ENCODE assay signal across 22 cellular contexts in genomic region chr7:116449950-116450349, GRCh38. TPM values are rescaled to one million over a fixed set of nuclear protein-coding genes. Genes with fewer than 3 reads are reported as not detected.
DNase-seq lines count a peak whose midpoint lies in the region; ATAC-seq and TF ChIP-seq lines count a peak whose summit lies in the region.
"Had no signal": no experiment of that assay in that cellular context is flagged by ENCODE, and none has a peak within 500 bp of the region (broad histone marks: within the 10 kb centered on the region; RNA-seq: fewer than 3 reads in every experiment).

No MANE protein-coding gene starts in this region.

- ATAC-seq in HCT116: no peak

- no peak overlapping the region for H3K18ac ChIP-seq in trophoblast cell (ENCODE audit: low read length)

- no peak for TF ChIP-seq POLR2A in HCT116 (IDR thresholded peaks at IDR 0.05; ENCODE audit: borderline replicate concordance, extremely low read depth, insufficient read depth, insufficient read length)

- no peak overlapping the region for H3K4ac ChIP-seq in trophoblast cell (ENCODE audit: low read depth, low read length)

- H4K20me1 ChIP-seq in HCT116 (ENCODE audit: insufficient read depth): no peaks in the 10 kb centered on the region

- TF ChIP-seq CTCF in HCT116 (IDR thresholded peaks at IDR 0.05 in 2 of 3, conservative IDR thresholded peaks at IDR 0.05 in 1 of 3; ENCODE audit: borderline replicate concordance in 1 of 3, insufficient read depth in 1 of 3, low read depth in 2 of 3, low read length in 2 of 3): no peak
- no peak for TF ChIP-seq CTCF in astrocyte of the cerebellum (IDR thresholded peaks at IDR 0.05; ENCODE audit: low read depth, low read length, missing control alignments)
- TF ChIP-seq CTCF in left ventricle myocardium inferior (IDR thresholded peaks at IDR 0.05; ENCODE audit: borderline replicate concordance): no peak

- no peak overlapping the region for H2BK5ac ChIP-seq in trophoblast cell (ENCODE audit: low read depth, low read length, poor library complexity)

- H3K27me3 ChIP-seq in HCT116 (ENCODE audit: insufficient read depth, low read length) (no peaks in the 10 kb centered on the region), left ventricle myocardium inferior (ENCODE audit: low read depth) (no peaks in the 10 kb centered on the region), stomach smooth muscle (ENCODE audit: control insufficient read depth in 1 of 2, insufficient read depth in 2 of 2, low read length in 2 of 2) (no peaks in the 10 kb centered on the region), trophoblast cell (ENCODE audit: insufficient read depth, low read length) (no peaks in the 10 kb centered on the region)
- H3K27me3 ChIP-seq: stomach had no signal

- RAD21 ChIA-PET in HCT116 (lab: Charles Lee; ENCODE audit: low non-redundant PET in 1 of 2, low total read pairs in 2 of 2, uncharacterized antibody in 2 of 2, unreplicated experiment in 2 of 2): interaction anchor here in 1 of 2 experiments (0.6 to 0.7 kb wide), 2 partner anchors 78 to 190 kb away, joined by 3 to 4 read pairs; no protein-coding TSS in a partner anchor

- POLR2A ChIA-PET in HCT116 (lab: Charles Lee): interaction anchor here (0.7 to 1.0 kb wide), 2 partner anchors 67 to 78 kb away, joined by 3 read pairs; no protein-coding TSS in a partner anchor

- no peak overlapping the region for H4K12ac ChIP-seq in trophoblast cell (ENCODE audit: low read depth, low read length)

- H3K4me1 ChIP-seq in HCT116 (ENCODE audit: control insufficient read depth in 1 of 2, insufficient read depth in 2 of 2, low read length in 2 of 2): peaks cover 35 to 89% of the 10 kb centered on the region in 2 experiments
- H3K4me1 ChIP-seq in left ventricle myocardium inferior: peaks cover 67% of the 10 kb centered on the region
- peaks cover 3% of the 10 kb centered on the region for H3K4me1 ChIP-seq in stomach smooth muscle (ENCODE audit: control insufficient read depth, insufficient read depth, low read length)
- no peaks in the 10 kb centered on the region for H3K4me1 ChIP-seq in trophoblast cell (ENCODE audit: control insufficient read depth in 1 of 2, insufficient read depth in 2 of 2, low read length in 2 of 2)

- no peaks in the 10 kb centered on the region for H3K9me2 ChIP-seq in HCT116 (ENCODE audit: insufficient read depth)

- no peak for TF ChIP-seq RAD21 in HCT116 (IDR thresholded peaks at IDR 0.05; ENCODE audit: low read depth)

- H3K4me2 ChIP-seq in HCT116 (ENCODE audit: low read length): no peak overlapping the region
- no peak overlapping the region for H3K4me2 ChIP-seq in trophoblast cell (ENCODE audit: low read length)
- H3K4me2 ChIP-seq: smooth muscle cell had no signal

- no peak overlapping the region for H2BK12ac ChIP-seq in trophoblast cell (ENCODE audit: low read length)

- no CpG with 5 or more reads among the region's 4 CpGs for WGBS in trophoblast cell (ENCODE audit: extremely low coverage, insufficient coverage, insufficient read length)

- no peak overlapping the region for H3K14ac ChIP-seq in trophoblast cell (ENCODE audit: low read length)

- intact Hi-C loops in HCT116 (cut with micrococcal nuclease) (no loop called here), left ventricle myocardium inferior (cut with micrococcal nuclease) (loop anchor here (10.0 kb wide), 1 partner anchor 45 kb away; the partner anchor contains the start of gene CAV2)

- H3K27ac ChIP-seq in HCT116 (ENCODE audit: low read depth, low read length) (peak overlapping the region; percentile 36; the same call in 1 of the 2 replicates), left ventricle myocardium inferior (replicated peaks) (peak overlapping the region; percentile 74), stomach smooth muscle (ENCODE audit: low read length) (peak overlapping the region; percentile 63), trophoblast cell (ENCODE audit: low read depth, low read length) (no peak overlapping the region)

- H3K79me2 ChIP-seq in HCT116 (ENCODE audit: insufficient read depth, low read length) (peaks cover 13% of the 10 kb centered on the region), trophoblast cell (ENCODE audit: control insufficient read depth, insufficient read depth, low read length, poor library complexity) (no peaks in the 10 kb centered on the region)

- CTCF ChIA-PET in HCT116 (lab: Charles Lee): no interaction called here

- DNase-seq in HCT116 (ENCODE audit: low read depth, low spot score) (no peak), astrocyte of the cerebellum (ENCODE audit: low read depth) (peak; percentile 28), left ventricle myocardium inferior (no peak), T-helper 2 cell (no peak), activated T-cell treated with anti-CD3 and anti-CD28 coated beads for 4 hours (no peak), NCI-H526 treated with DMSO at 0.1 percent for 48 hours (lab: John Stamatoyannopoulos, UW) (no peak), trophoblast cell (no peak)
- DNase-seq: activated CD4-positive, alpha-beta T cell treated with anti-CD3 and anti-CD28 coated beads for 1 hour; activated CD8-positive, alpha-beta memory T cell treated with anti-CD3 and anti-CD28 coated beads for 24 hours; activated naive CD8-positive, alpha-beta T cell treated with anti-CD3 and anti-CD28 coated beads for 36 hours; DMS 273 treated with DMSO at 0.1 percent for 48 hours; kidney glomerular epithelial cell; NCI-H1105 treated with DMSO at 0.1 percent for 48 hours; NCI-H2081; NCI-H446 treated with DMSO at 0.1 percent for 48 hours; posterior cingulate gyrus; RPMI8226; stimulated activated CD4-positive, alpha-beta T cell treated with anti-CD3 and anti-CD28 coated beads, Interleukin-4, amount 100 ng/mL, for 24 hours; stomach had no signal

- no peaks in the 10 kb centered on the region for H3K79me1 ChIP-seq in trophoblast cell (ENCODE audit: low read length)

- H4K8ac ChIP-seq in trophoblast cell (ENCODE audit: low read depth, low read length): no peak overlapping the region

- H3K9me3 ChIP-seq in HCT116 (ENCODE audit: control insufficient read depth in 1 of 2, insufficient read depth in 1 of 2, low read depth in 1 of 2, low read length in 2 of 2) (no peaks in the 10 kb centered on the region), left ventricle myocardium inferior (replicated peaks) (no peaks in the 10 kb centered on the region), stomach smooth muscle (ENCODE audit: control insufficient read depth in 2 of 2, low read length in 2 of 2) (no peaks in the 10 kb centered on the region), trophoblast cell (ENCODE audit: insufficient read depth, low read depth, low read length) (no peaks in the 10 kb centered on the region)
- H3K9me3 ChIP-seq: stomach had no signal

- in situ Hi-C loops in astrocyte of the cerebellum (cut with HindIII; ENCODE audit: low sequenced_read_pairs): loop anchor here (5.0 kb wide), 1 partner anchor 32 kb away; no protein-coding TSS in a partner anchor

- no peak overlapping the region for H3K23ac ChIP-seq in trophoblast cell (ENCODE audit: low read length)

- H4K91ac ChIP-seq in trophoblast cell (ENCODE audit: low read depth, low read length): no peak overlapping the region

- H2AK5ac ChIP-seq in trophoblast cell (ENCODE audit: low read length): no peak overlapping the region

- H3K4me3 ChIP-seq in HCT116 (replicated peaks in 1 of 2; ENCODE audit: low read depth in 1 of 2, low read length in 2 of 2) (no peak overlapping the region), astrocyte of the cerebellum (ENCODE audit: low read depth, low read length) (no peak overlapping the region), left ventricle myocardium inferior (no peak overlapping the region), stomach smooth muscle (ENCODE audit: low read length in 2 of 2) (no peak overlapping the region), trophoblast cell (ENCODE audit: low read depth, low read length) (no peak overlapping the region)
- H3K4me3 ChIP-seq: smooth muscle cell, stomach had no signal

- no peak overlapping the region for H2BK120ac ChIP-seq in trophoblast cell (ENCODE audit: insufficient read depth, low read length, poor library complexity)

- H3K9ac ChIP-seq in HCT116 (ENCODE audit: low read length) (no peak overlapping the region), stomach smooth muscle (ENCODE audit: low read length in 2 of 2) (no peak overlapping the region), trophoblast cell (ENCODE audit: low read length) (no peak overlapping the region)

- H2AFZ ChIP-seq in HCT116 (ENCODE audit: low read depth, low read length, poor library complexity, severe bottlenecking) (no peak overlapping the region), trophoblast cell (ENCODE audit: insufficient read depth, low read length, poor library complexity) (no peak overlapping the region)

- 0 out of 4 replicates have a peak, but pooled peaks cover 0 to 4% of the 10 kb centered on the region in 2 experiments for H3K36me3 ChIP-seq in HCT116 (ENCODE audit: control insufficient read depth in 1 of 2, insufficient read depth in 2 of 2, low read length in 2 of 2)
- H3K36me3 ChIP-seq in left ventricle myocardium inferior: no peaks in the 10 kb centered on the region
- H3K36me3 ChIP-seq in stomach smooth muscle (ENCODE audit: control insufficient read depth in 2 of 2, insufficient read depth in 2 of 2, low read length in 2 of 2): no peaks in the 10 kb centered on the region
- no peaks in the 10 kb centered on the region for H3K36me3 ChIP-seq in trophoblast cell (ENCODE audit: control insufficient read depth in 1 of 2, insufficient read depth in 2 of 2, low read length in 2 of 2)
- H3K36me3 ChIP-seq: stomach had no signal

- BruUV-seq in HCT116 (replicated peaks; lab: Mats Ljungman, UMichigan): no TSS peak

TF ChIP-seq in HCT116, 20 proteins besides CTCF, POLR2A, EP300 and RAD21:
- TF ChIP-seq ZNF274 (IDR thresholded peaks at IDR 0.05; ENCODE audit: low read depth, low read length) (no peak), ELF1 (IDR thresholded peaks at IDR 0.05; ENCODE audit: borderline replicate concordance, low read depth) (no peak)

RNA-seq across cellular contexts. Expression of gene CAV2, which starts 49.6 kb away (rescaled TPM):
- 157 TPM for total RNA-seq in HCT116 (2021; ENCODE audit: unreplicated experiment)
- 153 and 174 TPM in 2 replicates for polyA plus RNA-seq in HCT116 (2012)
- total RNA-seq in left ventricle myocardium inferior: 196 TPM
- polyA plus RNA-seq in trophoblast cell (2013): 8.4 and 8.5 TPM in 2 replicates
- total RNA-seq: activated naive CD8-positive, alpha-beta T cell treated with anti-CD3 and anti-CD28 coated beads for 36 hours; G401 had no signal
